ENCODE assay signal across 18 cellular contexts in the genomic region with DNA sequence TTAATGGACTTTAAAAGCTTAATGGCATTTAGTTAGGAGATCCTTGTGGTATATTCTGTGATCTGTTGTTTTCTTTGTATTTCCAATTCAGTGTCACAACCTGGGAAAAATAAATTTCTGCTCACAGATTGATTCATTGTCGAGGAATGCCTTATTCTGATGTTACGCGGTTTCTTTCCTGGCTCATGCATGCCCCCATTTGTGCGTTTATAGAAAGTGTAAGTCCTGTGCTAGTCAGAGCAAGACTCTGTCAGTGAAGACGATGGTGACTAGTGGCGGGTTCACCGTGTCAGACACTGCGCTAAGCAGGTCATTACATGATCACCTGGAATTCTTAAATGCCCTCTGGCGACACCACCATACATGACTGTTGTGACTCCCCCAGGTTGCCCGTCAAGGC.
DNase-seq lines count a peak whose midpoint lies in the region; ATAC-seq and TF ChIP-seq lines count a peak whose summit lies in the region.
"Had no signal": no experiment of that assay in that cellular context is flagged by ENCODE, and none has a peak within 500 bp of the region (broad histone marks: within the 10 kb centered on the region; RNA-seq: fewer than 3 reads in every experiment).

No MANE protein-coding gene starts in this region.

- peaks cover 6% of the 10 kb centered on the region for H3F3A ChIP-seq in smooth muscle cell (ENCODE audit: low read depth)

- WGBS in endodermal cell (ENCODE audit: insufficient coverage in 1 of 2, insufficient read length in 1 of 2), 2 experiments: 93 to 95% methylated on average over 10 of the region's 10 CpGs
- WGBS in smooth muscle cell (ENCODE audit: low lambda C conversion rate): 89% methylated on average over 10 of the region's 10 CpGs

- H3K27me3 ChIP-seq in RWPE2 (ENCODE audit: insufficient read depth, poor library complexity, severe bottlenecking) (no peaks in the 10 kb centered on the region), endodermal cell (ENCODE audit: control insufficient read depth, insufficient read depth, low read length, poor library complexity, severe bottlenecking) (no peaks in the 10 kb centered on the region), smooth muscle cell (ENCODE audit: low read depth) (no peaks in the 10 kb centered on the region)
- H3K27me3 ChIP-seq: esophagus squamous epithelium, pancreas, sigmoid colon, thyroid gland had no signal

- H3K27ac ChIP-seq in RWPE2 (ENCODE audit: poor library complexity, severe bottlenecking) (no peak overlapping the region), endodermal cell (ENCODE audit: low read depth, low read length) (no peak overlapping the region), smooth muscle cell (ENCODE audit: low read depth) (peak overlapping the region; percentile 62)
- H3K27ac ChIP-seq: esophagus squamous epithelium, GM23248, sigmoid colon had no signal

- peak overlapping the region; percentile 13 to 29 for H3K27ac Mint-ChIP-seq in natural killer cell
- no peak overlapping the region for H3K27ac Mint-ChIP-seq in natural killer cell treated with Interleukin-12 subunit alpha and Interleukin-12 subunit beta and Interleukin-15 and Interleukin-18, amount 100 ng/mL, for 72 hours
- peak overlapping the region; percentile 56 for H3K27ac Mint-ChIP-seq in endodermal cell
- H3K27ac Mint-ChIP-seq: activated naive CD8-positive, alpha-beta T cell treated with anti-CD3 and anti-CD28 coated beads, Interleukin-2, amount 10 ng/mL, durations not matched to agents 7 days and 5 days; activated T-helper 2 cell treated with anti-CD3 and anti-CD28 coated beads, Interferon-gamma antibody, Interleukin-2, Interleukin-4, amounts not matched to agents 10 μg/mL and 5 μg/mL and 100 μg/mL, durations not matched to agents 14 hours and 24 hours and 36 hours had no signal

- no peak overlapping the region for H3K4me3 ChIP-seq in RWPE2 (ENCODE audit: severe bottlenecking)
- H3K4me3 ChIP-seq in endodermal cell (ENCODE audit: low read length): no peak overlapping the region
- no peak overlapping the region for H3K4me3 ChIP-seq in smooth muscle cell
- H3K4me3 ChIP-seq: esophagus squamous epithelium, GM12878, GM23248, pancreas, sigmoid colon, thyroid gland had no signal

- H3K9me3 ChIP-seq in RWPE2 (ENCODE audit: severe bottlenecking) (no peaks in the 10 kb centered on the region), endodermal cell (ENCODE audit: control insufficient read depth, low read length) (no peaks in the 10 kb centered on the region), smooth muscle cell (replicated peaks; ENCODE audit: low read depth) (no peaks in the 10 kb centered on the region)
- H3K9me3 ChIP-seq: esophagus squamous epithelium, pancreas, sigmoid colon, thyroid gland had no signal

- H3K4me3 Mint-ChIP-seq in natural killer cell (no peak overlapping the region), endodermal cell (no peak overlapping the region)
- no peak overlapping the region for H3K4me3 Mint-ChIP-seq in natural killer cell treated with Interleukin-12 subunit alpha and Interleukin-12 subunit beta and Interleukin-15 and Interleukin-18, amount 100 ng/mL, for 72 hours
- H3K4me3 Mint-ChIP-seq: activated naive CD8-positive, alpha-beta T cell treated with anti-CD3 and anti-CD28 coated beads, Interleukin-2, amount 10 ng/mL, durations not matched to agents 7 days and 5 days; naive thymus-derived CD4-positive, alpha-beta T cell; stimulated activated naive B cell treated with anti-CD40 and anti-IgM and Interleukin-4, amounts not matched to agents 10 μg/mL and 1 μg/mL and 100 μg/mL, for 72 hours had no signal

- H3K36me3 Mint-ChIP-seq in natural killer cell: no peaks in the 10 kb centered on the region
- H3K36me3 Mint-ChIP-seq in natural killer cell treated with Interleukin-12 subunit alpha and Interleukin-12 subunit beta and Interleukin-15 and Interleukin-18, amount 100 ng/mL, for 72 hours: no peaks in the 10 kb centered on the region
- H3K36me3 Mint-ChIP-seq in endodermal cell (ENCODE audit: low read depth): peaks cover 29% of the 10 kb centered on the region

- no peak overlapping the region for H2AFZ ChIP-seq in smooth muscle cell (ENCODE audit: low read depth)
- H2AFZ ChIP-seq: GM23248 had no signal

- H3K27me3 Mint-ChIP-seq in natural killer cell (ENCODE audit: low read depth in 2 of 2) (no peaks in the 10 kb centered on the region), endodermal cell (ENCODE audit: insufficient read depth) (no peaks in the 10 kb centered on the region)
- no peaks in the 10 kb centered on the region for H3K27me3 Mint-ChIP-seq in natural killer cell treated with Interleukin-12 subunit alpha and Interleukin-12 subunit beta and Interleukin-15 and Interleukin-18, amount 100 ng/mL, for 72 hours
- H3K27me3 Mint-ChIP-seq: activated naive CD8-positive, alpha-beta T cell treated with anti-CD3 and anti-CD28 coated beads, Interleukin-2, amount 10 ng/mL, durations not matched to agents 7 days and 5 days; naive thymus-derived CD4-positive, alpha-beta T cell; stimulated activated naive B cell treated with anti-CD40 and anti-IgM and Interleukin-4, amounts not matched to agents 10 μg/mL and 1 μg/mL and 100 μg/mL, for 72 hours had no signal

- H3K9me3 Mint-ChIP-seq in natural killer cell (no peaks in the 10 kb centered on the region), endodermal cell (no peaks in the 10 kb centered on the region)
- H3K9me3 Mint-ChIP-seq in natural killer cell treated with Interleukin-12 subunit alpha and Interleukin-12 subunit beta and Interleukin-15 and Interleukin-18, amount 100 ng/mL, for 72 hours: no peaks in the 10 kb centered on the region
- H3K9me3 Mint-ChIP-seq: activated naive CD8-positive, alpha-beta T cell treated with anti-CD3 and anti-CD28 coated beads, Interleukin-2, amount 10 ng/mL, durations not matched to agents 7 days and 5 days; activated T-helper 2 cell treated with anti-CD3 and anti-CD28 coated beads, Interferon-gamma antibody, Interleukin-2, Interleukin-4, amounts not matched to agents 10 μg/mL and 5 μg/mL and 100 μg/mL, durations not matched to agents 14 hours and 24 hours and 36 hours; naive thymus-derived CD4-positive, alpha-beta T cell; stimulated activated naive B cell treated with anti-CD40 and anti-IgM and Interleukin-4, amounts not matched to agents 10 μg/mL and 1 μg/mL and 100 μg/mL, for 72 hours had no signal

- no peak for ATAC-seq in natural killer cell
- ATAC-seq in natural killer cell treated with Interleukin-12 subunit alpha and Interleukin-12 subunit beta and Interleukin-15 and Interleukin-18, amount 100 ng/mL, for 72 hours: no peak
- peak; percentile 24; the same call in 1 of the 3 replicates for ATAC-seq in RWPE2 (ENCODE audit: low read depth)
- no peak for ATAC-seq in HG02642 (IDR thresholded peaks at IDR 0.05; ENCODE audit: poor library complexity, unreplicated experiment)
- ATAC-seq: GM12878; naive thymus-derived CD4-positive, alpha-beta T cell; pancreas; stimulated activated naive B cell treated with anti-CD40 and anti-IgM and Interleukin-4, amounts not matched to agents 10 μg/mL and 1 μg/mL and 100 μg/mL, for 72 hours had no signal

- no peaks in the 10 kb centered on the region for H4K20me1 ChIP-seq in smooth muscle cell (ENCODE audit: low read depth)

- H3K36me3 ChIP-seq in RWPE2 (ENCODE audit: low read depth) (peaks cover 3% of the 10 kb centered on the region; the same call in 1 of the 2 replicates), endodermal cell (ENCODE audit: control insufficient read depth, insufficient read depth, low read length) (peaks cover 17% of the 10 kb centered on the region), smooth muscle cell (ENCODE audit: low read depth) (no peaks in the 10 kb centered on the region)
- H3K36me3 ChIP-seq: pancreas, sigmoid colon, thyroid gland had no signal

- peak overlapping the region; percentile 36 for H3K4me2 ChIP-seq in smooth muscle cell

- no peak for TF ChIP-seq CTCF in natural killer cell (IDR thresholded peaks at IDR 0.05)
- TF ChIP-seq CTCF in RWPE2 (IDR thresholded peaks at IDR 0.05; ENCODE audit: poor library complexity, severe bottlenecking): no peak
- no peak for TF ChIP-seq CTCF in endodermal cell (conservative IDR thresholded peaks at IDR 0.05)
- TF ChIP-seq CTCF in smooth muscle cell (IDR thresholded peaks at IDR 0.05; ENCODE audit: borderline replicate concordance, insufficient read depth, poor library complexity, severe bottlenecking): no peak

- no peaks in the 10 kb centered on the region for H3K79me2 ChIP-seq in smooth muscle cell (ENCODE audit: low read depth)

- H3K4me1 Mint-ChIP-seq in natural killer cell (peaks cover 47 to 50% of the 10 kb centered on the region in 2 donors), endodermal cell (peaks cover 8% of the 10 kb centered on the region)
- peaks cover 44 to 50% of the 10 kb centered on the region in 2 donors for H3K4me1 Mint-ChIP-seq in natural killer cell treated with Interleukin-12 subunit alpha and Interleukin-12 subunit beta and Interleukin-15 and Interleukin-18, amount 100 ng/mL, for 72 hours (ENCODE audit: low read depth in 2 of 2)

- intact Hi-C loops in natural killer cell (cut with micrococcal nuclease): loop anchor here (5.0 kb wide), 1 partner anchor 1330 kb away; no protein-coding TSS in a partner anchor

- DNase-seq in natural killer cell: no peak
- no peak for DNase-seq in natural killer cell treated with Interleukin-12 subunit alpha and Interleukin-12 subunit beta and Interleukin-15 and Interleukin-18, amount 100 ng/mL, for 72 hours (ENCODE audit: low spot score)
- DNase-seq in RWPE2 (ENCODE audit: low spot score): no peak
- DNase-seq in endodermal cell: no peak
- DNase-seq in smooth muscle cell (lab: John Stamatoyannopoulos, UW; ENCODE audit: unreplicated experiment): no peak
- DNase-seq in RPMI8226: no peak
- DNase-seq in effector CD8-positive, alpha-beta T cell (lab: John Stamatoyannopoulos, UW): no peak
- DNase-seq: activated naive CD8-positive, alpha-beta T cell treated with anti-CD3 and anti-CD28 coated beads, Interleukin-2, amount 10 ng/mL, durations not matched to agents 7 days and 5 days; esophagus squamous epithelium; GM23248; naive thymus-derived CD4-positive, alpha-beta T cell; pancreas; sigmoid colon; stimulated activated naive B cell treated with anti-CD40 and anti-IgM and Interleukin-4, amounts not matched to agents 10 μg/mL and 1 μg/mL and 100 μg/mL, for 72 hours had no signal

- peaks cover 28% of the 10 kb centered on the region for H3K4me1 ChIP-seq in RWPE2 (ENCODE audit: insufficient read depth, poor library complexity, severe bottlenecking)
- no peaks in the 10 kb centered on the region for H3K4me1 ChIP-seq in endodermal cell (ENCODE audit: control insufficient read depth, insufficient read depth, low read length)
- no peaks in the 10 kb centered on the region for H3K4me1 ChIP-seq in smooth muscle cell (ENCODE audit: low read depth)
- H3K4me1 ChIP-seq: sigmoid colon had no signal

- H3K9ac ChIP-seq in endodermal cell (ENCODE audit: extremely low read depth, low read length, poor library complexity, severe bottlenecking) (no peak overlapping the region), smooth muscle cell (ENCODE audit: low read depth) (no peak overlapping the region)
- H3K9ac ChIP-seq: GM23248 had no signal

Comparison
In these comparisons a context has a peak if more than half of its experiments do, and no peak if none do; other contexts are left out.
1. H3K27ac Mint-ChIP-seq: peak in natural killer cell (2 of 2) and endodermal cell (single experiment); none in natural killer cell treated with Interleukin-12 subunit alpha and Interleukin-12 subunit beta and Interleukin-15 and Interleukin-18, amount 100 ng/mL, for 72 hours (0 of 2).